ENCODE assay signal across 12 cellular contexts in the genomic region with DNA sequence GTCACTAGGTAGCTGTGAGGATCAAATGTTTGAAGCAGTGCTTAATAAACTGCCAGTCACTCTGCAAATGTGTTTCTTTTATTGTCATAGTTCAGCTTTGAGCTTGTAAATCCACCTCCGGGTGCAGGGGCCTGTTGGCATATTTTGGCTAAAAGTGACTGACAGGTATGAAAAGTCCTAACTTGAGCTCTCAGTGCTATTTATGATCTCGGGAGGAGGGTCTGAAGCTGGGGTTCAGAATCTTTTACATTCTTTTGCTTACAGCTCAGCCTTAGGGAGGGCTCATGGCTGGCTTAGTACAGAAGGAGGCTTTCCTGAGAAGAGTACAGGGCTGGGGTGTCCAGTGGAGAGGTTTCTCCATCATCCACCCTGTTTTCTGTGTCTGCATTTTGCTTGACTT. TPM values are rescaled to one million over a fixed set of nuclear protein-coding genes. Genes with fewer than 3 reads are reported as not detected.
DNase-seq lines count a peak whose midpoint lies in the region; ATAC-seq and TF ChIP-seq lines count a peak whose summit lies in the region.
"Had no signal": no experiment of that assay in that cellular context is flagged by ENCODE, and none has a peak within 500 bp of the region (broad histone marks: within the 10 kb centered on the region; RNA-seq: fewer than 3 reads in every experiment).

No MANE protein-coding gene starts in this region.

- H4K8ac ChIP-seq in mesenchymal stem cell (ENCODE audit: low read length) = no peak overlapping the region

- H3K27ac Mint-ChIP-seq in CD4-positive, CD25-positive, alpha-beta regulatory T cell = peak overlapping the region; percentile 32 to 61 (median 57)
- H3K27ac Mint-ChIP-seq in activated T-cell treated with anti-CD3 and anti-CD28 coated beads, Interleukin-2, amount 50 U/mL, for 72 hours = peak overlapping the region; percentile 92

- in situ Hi-C loops in GM13977 (cut with MboI; ENCODE audit: low pct_unique_long_range_greater_than_20kb, low sequenced_read_pairs, unreplicated experiment) = no loop called here

- no peak overlapping the region for H3K23ac ChIP-seq in mesenchymal stem cell (ENCODE audit: low read length in 2 of 2)

- H3K9me3 Mint-ChIP-seq in CD4-positive, CD25-positive, alpha-beta regulatory T cell = no peaks in the 10 kb centered on the region
- H3K9me3 Mint-ChIP-seq in activated T-cell treated with anti-CD3 and anti-CD28 coated beads, Interleukin-2, amount 50 U/mL, for 72 hours = no peaks in the 10 kb centered on the region

- no peak for DNase-seq in CD4-positive, CD25-positive, alpha-beta regulatory T cell
- DNase-seq in GM13977 (ENCODE audit: low spot score) = peak; percentile 57
- peak in 1 of 2 donors; percentile 5 for DNase-seq in activated T-cell treated with anti-CD3 and anti-CD28 coated beads, Interleukin-2, amount 50 U/mL, for 72 hours
- DNase-seq in mesenchymal stem cell = no peak
- no peak for DNase-seq in DMS 273 treated with DMSO at 0.1 percent for 48 hours (lab: John Stamatoyannopoulos, UW)
- DNase-seq in iPS-NIHi7 (ENCODE audit: extremely low spot score) = no peak
- DNase-seq: NCI-H510A had no signal

- no peak overlapping the region for H2AK5ac ChIP-seq in mesenchymal stem cell (ENCODE audit: low read length, severe bottlenecking)

- H3K27ac ChIP-seq in CD4-positive, CD25-positive, alpha-beta regulatory T cell (ENCODE audit: insufficient read depth, low read length, poor library complexity, severe bottlenecking) = no peak overlapping the region
- H3K27ac ChIP-seq in mesenchymal stem cell (ENCODE audit: low read length, poor library complexity, severe bottlenecking) = peak overlapping the region; percentile 13
- H3K27ac ChIP-seq: epithelial cell of prostate, SJSA1 had no signal

- ATAC-seq in CD4-positive, CD25-positive, alpha-beta regulatory T cell (ENCODE audit: low read depth in 2 of 2) = no peak
- no peak for ATAC-seq in activated T-cell treated with anti-CD3 and anti-CD28 coated beads, Interleukin-2, amount 50 U/mL, for 72 hours (replicated peaks in 1 of 2)
- ATAC-seq in HG03565 (IDR thresholded peaks at IDR 0.05; ENCODE audit: unreplicated experiment) = no peak
- no peak for ATAC-seq in HG02571 (IDR thresholded peaks at IDR 0.05; ENCODE audit: unreplicated experiment)
- ATAC-seq: mucosa of descending colon had no signal

- H2BK120ac ChIP-seq in mesenchymal stem cell (ENCODE audit: low read depth, low read length) = no peak overlapping the region

- no peak overlapping the region for H3K14ac ChIP-seq in mesenchymal stem cell (ENCODE audit: low read length in 2 of 2)

- no peak overlapping the region for H4K91ac ChIP-seq in mesenchymal stem cell (ENCODE audit: low read length)

- H3K36me3 Mint-ChIP-seq in CD4-positive, CD25-positive, alpha-beta regulatory T cell = peaks cover 13% of the 10 kb centered on the region
- peaks cover 5 to 16% of the 10 kb centered on the region in 2 donors for H3K36me3 Mint-ChIP-seq in activated T-cell treated with anti-CD3 and anti-CD28 coated beads, Interleukin-2, amount 50 U/mL, for 72 hours (ENCODE audit: insufficient read depth in 2 of 2)

- no peak overlapping the region for H2BK12ac ChIP-seq in mesenchymal stem cell (ENCODE audit: low read length in 2 of 2)

- H2AFZ ChIP-seq in mesenchymal stem cell (ENCODE audit: low read depth, low read length) = no peak overlapping the region

- H3K4me3 ChIP-seq in CD4-positive, CD25-positive, alpha-beta regulatory T cell (ENCODE audit: low read depth, low read length) = peak overlapping the region; percentile 51
- no peak overlapping the region for H3K4me3 ChIP-seq in mesenchymal stem cell (ENCODE audit: insufficient read depth in 1 of 2, low read depth in 1 of 2, low read length in 2 of 2)
- H3K4me3 ChIP-seq: mucosa of descending colon, SJSA1 had no signal

- WGBS in mesenchymal stem cell = 80% methylated on average over 2 of the region's 2 CpGs

- TF ChIP-seq CTCF in GM13977 (IDR thresholded peaks at IDR 0.05; ENCODE audit: extremely low read depth, insufficient read depth, missing control alignments) = no peak

- H3K79me1 ChIP-seq in mesenchymal stem cell (replicated peaks; ENCODE audit: low read length, poor library complexity, severe bottlenecking) = peaks cover 17% of the 10 kb centered on the region

- no peaks in the 10 kb centered on the region for H3K27me3 ChIP-seq in CD4-positive, CD25-positive, alpha-beta regulatory T cell (ENCODE audit: control insufficient read depth, insufficient read depth, low read length)
- peaks cover 8 to 21% of the 10 kb centered on the region in 2 experiments for H3K27me3 ChIP-seq in mesenchymal stem cell (ENCODE audit: control insufficient read depth in 1 of 2, insufficient read depth in 1 of 2, low read length in 2 of 2)

- H3K36me3 ChIP-seq in CD4-positive, CD25-positive, alpha-beta regulatory T cell (ENCODE audit: control insufficient read depth, insufficient read depth, low read length) = peaks cover 10% of the 10 kb centered on the region
- H3K36me3 ChIP-seq in mesenchymal stem cell (ENCODE audit: control insufficient read depth in 1 of 2, insufficient read depth in 2 of 2, low read depth in 1 of 2, low read length in 2 of 2) = peaks cover 0 to 12% of the 10 kb centered on the region in 2 experiments
- H3K36me3 ChIP-seq: SJSA1 had no signal

- H3K4me3 Mint-ChIP-seq in CD4-positive, CD25-positive, alpha-beta regulatory T cell = peak overlapping the region; percentile 79 to 91 (median 84)
- H3K4me3 Mint-ChIP-seq in activated T-cell treated with anti-CD3 and anti-CD28 coated beads, Interleukin-2, amount 50 U/mL, for 72 hours = peak overlapping the region; percentile 81 to 87

- peaks cover 5% of the 10 kb centered on the region for H3K27me3 Mint-ChIP-seq in CD4-positive, CD25-positive, alpha-beta regulatory T cell
- peaks cover 17% of the 10 kb centered on the region for H3K27me3 Mint-ChIP-seq in activated T-cell treated with anti-CD3 and anti-CD28 coated beads, Interleukin-2, amount 50 U/mL, for 72 hours (ENCODE audit: low read depth)

- H3K9me3 ChIP-seq in CD4-positive, CD25-positive, alpha-beta regulatory T cell (ENCODE audit: control insufficient read depth in 2 of 2, low read length in 2 of 2) = no peaks in the 10 kb centered on the region
- H3K9me3 ChIP-seq in mesenchymal stem cell (ENCODE audit: control insufficient read depth, low read length) = no peaks in the 10 kb centered on the region
- H3K9me3 ChIP-seq: mucosa of descending colon, SJSA1 had no signal

- H3K4me2 ChIP-seq in mesenchymal stem cell (ENCODE audit: low read length, poor library complexity, severe bottlenecking) = no peak overlapping the region

- no peak overlapping the region for H3K4ac ChIP-seq in mesenchymal stem cell (ENCODE audit: low read depth in 1 of 2, low read length in 2 of 2)

- H3K18ac ChIP-seq in mesenchymal stem cell (ENCODE audit: low read depth in 1 of 2, low read length in 2 of 2) = no peak overlapping the region

- H3K4me1 Mint-ChIP-seq in CD4-positive, CD25-positive, alpha-beta regulatory T cell = peaks cover 10 to 52% (median 33%) of the 10 kb centered on the region in 4 donors
- peaks cover 61% of the 10 kb centered on the region for H3K4me1 Mint-ChIP-seq in activated T-cell treated with anti-CD3 and anti-CD28 coated beads, Interleukin-2, amount 50 U/mL, for 72 hours (ENCODE audit: low read depth)

- H2BK5ac ChIP-seq in mesenchymal stem cell (ENCODE audit: low read depth, low read length, poor library complexity, severe bottlenecking) = no peak overlapping the region

- no peak overlapping the region for H2BK15ac ChIP-seq in mesenchymal stem cell (ENCODE audit: low read depth, poor library complexity, severe bottlenecking)

- peaks cover 19% of the 10 kb centered on the region for H3K4me1 ChIP-seq in CD4-positive, CD25-positive, alpha-beta regulatory T cell (ENCODE audit: control insufficient read depth, insufficient read depth, low read length, poor library complexity, severe bottlenecking)
- peaks cover 16% of the 10 kb centered on the region for H3K4me1 ChIP-seq in mesenchymal stem cell (ENCODE audit: control insufficient read depth, insufficient read depth, low read depth, low read length)

- no peak overlapping the region for H3K9ac ChIP-seq in mesenchymal stem cell (ENCODE audit: low read length)

RNA-seq across cellular contexts. Expression of a gene that starts 1.5 kb away (rescaled TPM):
- total RNA-seq in CD4-positive, CD25-positive, alpha-beta regulatory T cell = 4.3 TPM
- polyA plus RNA-seq in CD4-positive, CD25-positive, alpha-beta regulatory T cell = 1 to 10 TPM; 3.1 to 8.5 (median 4.4) TPM
- total RNA-seq in activated T-cell treated with anti-CD3 and anti-CD28 coated beads, Interleukin-2, amount 50 U/mL, for 72 hours = 10 to 100 TPM; 14.6 to 18.1 TPM
- polyA plus RNA-seq in mesenchymal stem cell (2013, experiment 1 of 2) = 0.32 TPM
- 0.26 TPM for polyA plus RNA-seq in mesenchymal stem cell (2013, experiment 2 of 2)

RNA-seq across cellular contexts. Expression of a gene that starts 53.0 kb away (rescaled TPM):
- 44.6 TPM for total RNA-seq in CD4-positive, CD25-positive, alpha-beta regulatory T cell
- 10 to 100 TPM; 12.0 to 16.1 (median 13.6) TPM for polyA plus RNA-seq in CD4-positive, CD25-positive, alpha-beta regulatory T cell
- total RNA-seq in activated T-cell treated with anti-CD3 and anti-CD28 coated beads, Interleukin-2, amount 50 U/mL, for 72 hours = 10 to 100 TPM; 50.5 to 62.2 TPM
- 16.9 TPM for polyA plus RNA-seq in mesenchymal stem cell (2013, experiment 1 of 2)
- polyA plus RNA-seq in mesenchymal stem cell (2013, experiment 2 of 2) = 17.1 TPM

RNA-seq across cellular contexts. Expression of a gene that starts 53.1 kb away (rescaled TPM):
- total RNA-seq in CD4-positive, CD25-positive, alpha-beta regulatory T cell = 27.3 TPM
- polyA plus RNA-seq in CD4-positive, CD25-positive, alpha-beta regulatory T cell = 10 to 100 TPM; 25.5 to 34.7 (median 29.1) TPM
- 10 to 100 TPM; 13.5 to 20.0 TPM for total RNA-seq in activated T-cell treated with anti-CD3 and anti-CD28 coated beads, Interleukin-2, amount 50 U/mL, for 72 hours
- polyA plus RNA-seq in mesenchymal stem cell (2013, experiment 1 of 2) = 8.4 TPM
- 9.2 TPM for polyA plus RNA-seq in mesenchymal stem cell (2013, experiment 2 of 2)
